ENCODE assay signal across 1 cellular context in the genomic region with DNA sequence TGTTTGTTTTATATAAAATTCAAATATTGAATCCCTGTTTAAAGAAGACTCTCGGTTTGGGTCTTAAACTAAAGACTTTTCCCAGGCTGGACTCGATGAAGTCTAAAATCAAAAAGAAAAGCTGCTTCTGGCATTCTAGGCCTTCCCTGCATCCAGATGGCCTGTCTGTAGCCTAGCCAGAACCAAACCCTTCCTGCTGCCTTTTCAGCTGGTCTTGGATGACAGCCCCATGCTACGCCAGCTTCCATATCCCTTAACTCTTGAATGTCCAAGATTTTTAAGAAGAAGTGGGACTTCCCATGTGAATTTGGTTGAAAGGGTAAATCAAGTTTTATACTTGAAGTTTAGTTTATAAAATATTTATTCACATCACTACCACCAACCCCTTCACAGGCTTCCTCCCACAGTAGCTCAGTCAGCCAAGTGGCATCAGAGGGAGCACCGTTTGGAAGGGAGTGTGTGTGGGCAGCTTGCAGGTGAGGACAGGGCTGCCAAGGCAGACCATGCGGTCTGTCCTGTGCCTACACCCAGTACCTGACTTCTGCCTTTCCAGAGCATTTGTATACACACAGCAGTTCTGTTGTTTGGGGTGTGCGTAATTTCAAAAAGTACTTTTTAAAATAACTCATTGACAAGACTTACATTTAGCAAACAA.
TF ChIP-seq lines count a peak whose summit lies in the region.

No MANE protein-coding gene starts in this region.

TF ChIP-seq in GM23338, 12 proteins besides CTCF, POLR2A, EP300 and RAD21 (continued from another document):
- TF ChIP-seq, protein P1, sequence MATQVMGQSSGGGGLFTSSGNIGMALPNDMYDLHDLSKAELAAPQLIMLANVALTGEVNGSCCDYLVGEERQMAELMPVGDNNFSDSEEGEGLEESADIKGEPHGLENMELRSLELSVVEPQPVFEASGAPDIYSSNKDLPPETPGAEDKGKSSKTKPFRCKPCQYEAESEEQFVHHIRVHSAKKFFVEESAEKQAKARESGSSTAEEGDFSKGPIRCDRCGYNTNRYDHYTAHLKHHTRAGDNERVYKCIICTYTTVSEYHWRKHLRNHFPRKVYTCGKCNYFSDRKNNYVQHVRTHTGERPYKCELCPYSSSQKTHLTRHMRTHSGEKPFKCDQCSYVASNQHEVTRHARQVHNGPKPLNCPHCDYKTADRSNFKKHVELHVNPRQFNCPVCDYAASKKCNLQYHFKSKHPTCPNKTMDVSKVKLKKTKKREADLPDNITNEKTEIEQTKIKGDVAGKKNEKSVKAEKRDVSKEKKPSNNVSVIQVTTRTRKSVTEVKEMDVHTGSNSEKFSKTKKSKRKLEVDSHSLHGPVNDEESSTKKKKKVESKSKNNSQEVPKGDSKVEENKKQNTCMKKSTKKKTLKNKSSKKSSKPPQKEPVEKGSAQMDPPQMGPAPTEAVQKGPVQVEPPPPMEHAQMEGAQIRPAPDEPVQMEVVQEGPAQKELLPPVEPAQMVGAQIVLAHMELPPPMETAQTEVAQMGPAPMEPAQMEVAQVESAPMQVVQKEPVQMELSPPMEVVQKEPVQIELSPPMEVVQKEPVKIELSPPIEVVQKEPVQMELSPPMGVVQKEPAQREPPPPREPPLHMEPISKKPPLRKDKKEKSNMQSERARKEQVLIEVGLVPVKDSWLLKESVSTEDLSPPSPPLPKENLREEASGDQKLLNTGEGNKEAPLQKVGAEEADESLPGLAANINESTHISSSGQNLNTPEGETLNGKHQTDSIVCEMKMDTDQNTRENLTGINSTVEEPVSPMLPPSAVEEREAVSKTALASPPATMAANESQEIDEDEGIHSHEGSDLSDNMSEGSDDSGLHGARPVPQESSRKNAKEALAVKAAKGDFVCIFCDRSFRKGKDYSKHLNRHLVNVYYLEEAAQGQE (IDR thresholded peaks at IDR 0.05; ENCODE audit: unreplicated experiment): no peak
- TF ChIP-seq EZH2phosphoT487 (IDR thresholded peaks at IDR 0.05; ENCODE audit: unreplicated experiment) (no peak), NANOG (IDR thresholded peaks at IDR 0.05; ENCODE audit: borderline replicate concordance) (no peak), POLR2AphosphoS5 (IDR thresholded peaks at IDR 0.05; ENCODE audit: low read depth) (no peak), STAT1 (IDR thresholded peaks at IDR 0.05; ENCODE audit: unreplicated experiment) (no peak)
- TF ChIP-seq, protein P2, sequence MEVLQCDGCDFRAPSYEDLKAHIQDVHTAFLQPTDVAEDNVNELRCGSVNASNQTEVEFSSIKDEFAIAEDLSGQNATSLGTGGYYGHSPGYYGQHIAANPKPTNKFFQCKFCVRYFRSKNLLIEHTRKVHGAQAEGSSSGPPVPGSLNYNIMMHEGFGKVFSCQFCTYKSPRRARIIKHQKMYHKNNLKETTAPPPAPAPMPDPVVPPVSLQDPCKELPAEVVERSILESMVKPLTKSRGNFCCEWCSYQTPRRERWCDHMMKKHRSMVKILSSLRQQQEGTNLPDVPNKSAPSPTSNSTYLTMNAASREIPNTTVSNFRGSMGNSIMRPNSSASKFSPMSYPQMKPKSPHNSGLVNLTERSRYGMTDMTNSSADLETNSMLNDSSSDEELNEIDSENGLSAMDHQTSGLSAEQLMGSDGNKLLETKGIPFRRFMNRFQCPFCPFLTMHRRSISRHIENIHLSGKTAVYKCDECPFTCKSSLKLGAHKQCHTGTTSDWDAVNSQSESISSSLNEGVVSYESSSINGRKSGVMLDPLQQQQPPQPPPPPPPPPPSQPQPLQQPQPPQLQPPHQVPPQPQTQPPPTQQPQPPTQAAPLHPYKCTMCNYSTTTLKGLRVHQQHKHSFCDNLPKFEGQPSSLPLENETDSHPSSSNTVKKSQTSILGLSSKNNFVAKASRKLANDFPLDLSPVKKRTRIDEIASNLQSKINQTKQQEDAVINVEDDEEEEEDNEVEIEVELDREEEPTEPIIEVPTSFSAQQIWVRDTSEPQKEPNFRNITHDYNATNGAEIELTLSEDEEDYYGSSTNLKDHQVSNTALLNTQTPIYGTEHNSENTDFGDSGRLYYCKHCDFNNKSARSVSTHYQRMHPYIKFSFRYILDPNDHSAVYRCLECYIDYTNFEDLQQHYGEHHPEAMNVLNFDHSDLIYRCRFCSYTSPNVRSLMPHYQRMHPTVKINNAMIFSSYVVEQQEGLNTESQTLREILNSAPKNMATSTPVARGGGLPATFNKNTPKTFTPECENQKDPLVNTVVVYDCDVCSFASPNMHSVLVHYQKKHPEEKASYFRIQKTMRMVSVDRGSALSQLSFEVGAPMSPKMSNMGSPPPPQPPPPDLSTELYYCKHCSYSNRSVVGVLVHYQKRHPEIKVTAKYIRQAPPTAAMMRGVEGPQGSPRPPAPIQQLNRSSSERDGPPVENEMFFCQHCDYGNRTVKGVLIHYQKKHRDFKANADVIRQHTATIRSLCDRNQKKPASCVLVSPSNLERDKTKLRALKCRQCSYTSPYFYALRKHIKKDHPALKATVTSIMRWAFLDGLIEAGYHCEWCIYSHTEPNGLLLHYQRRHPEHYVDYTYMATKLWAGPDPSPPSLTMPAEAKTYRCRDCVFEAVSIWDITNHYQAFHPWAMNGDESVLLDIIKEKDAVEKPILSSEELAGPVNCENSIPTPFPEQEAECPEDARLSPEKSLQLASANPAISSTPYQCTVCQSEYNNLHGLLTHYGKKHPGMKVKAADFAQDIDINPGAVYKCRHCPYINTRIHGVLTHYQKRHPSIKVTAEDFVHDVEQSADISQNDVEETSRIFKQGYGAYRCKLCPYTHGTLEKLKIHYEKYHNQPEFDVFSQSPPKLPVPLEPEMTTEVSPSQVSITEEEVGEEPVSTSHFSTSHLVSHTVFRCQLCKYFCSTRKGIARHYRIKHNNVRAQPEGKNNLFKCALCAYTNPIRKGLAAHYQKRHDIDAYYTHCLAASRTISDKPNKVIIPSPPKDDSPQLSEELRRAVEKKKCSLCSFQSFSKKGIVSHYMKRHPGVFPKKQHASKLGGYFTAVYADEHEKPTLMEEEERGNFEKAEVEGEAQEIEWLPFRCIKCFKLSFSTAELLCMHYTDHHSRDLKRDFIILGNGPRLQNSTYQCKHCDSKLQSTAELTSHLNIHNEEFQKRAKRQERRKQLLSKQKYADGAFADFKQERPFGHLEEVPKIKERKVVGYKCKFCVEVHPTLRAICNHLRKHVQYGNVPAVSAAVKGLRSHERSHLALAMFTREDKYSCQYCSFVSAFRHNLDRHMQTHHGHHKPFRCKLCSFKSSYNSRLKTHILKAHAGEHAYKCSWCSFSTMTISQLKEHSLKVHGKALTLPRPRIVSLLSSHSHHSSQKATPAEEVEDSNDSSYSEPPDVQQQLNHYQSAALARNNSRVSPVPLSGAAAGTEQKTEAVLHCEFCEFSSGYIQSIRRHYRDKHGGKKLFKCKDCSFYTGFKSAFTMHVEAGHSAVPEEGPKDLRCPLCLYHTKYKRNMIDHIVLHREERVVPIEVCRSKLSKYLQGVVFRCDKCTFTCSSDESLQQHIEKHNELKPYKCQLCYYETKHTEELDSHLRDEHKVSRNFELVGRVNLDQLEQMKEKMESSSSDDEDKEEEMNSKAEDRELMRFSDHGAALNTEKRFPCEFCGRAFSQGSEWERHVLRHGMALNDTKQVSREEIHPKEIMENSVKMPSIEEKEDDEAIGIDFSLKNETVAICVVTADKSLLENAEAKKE (CRISPR knock-in tag; IDR thresholded peaks at IDR 0.05): no peak
